ENCODE assay signal across 24 cellular contexts in the genomic region with DNA sequence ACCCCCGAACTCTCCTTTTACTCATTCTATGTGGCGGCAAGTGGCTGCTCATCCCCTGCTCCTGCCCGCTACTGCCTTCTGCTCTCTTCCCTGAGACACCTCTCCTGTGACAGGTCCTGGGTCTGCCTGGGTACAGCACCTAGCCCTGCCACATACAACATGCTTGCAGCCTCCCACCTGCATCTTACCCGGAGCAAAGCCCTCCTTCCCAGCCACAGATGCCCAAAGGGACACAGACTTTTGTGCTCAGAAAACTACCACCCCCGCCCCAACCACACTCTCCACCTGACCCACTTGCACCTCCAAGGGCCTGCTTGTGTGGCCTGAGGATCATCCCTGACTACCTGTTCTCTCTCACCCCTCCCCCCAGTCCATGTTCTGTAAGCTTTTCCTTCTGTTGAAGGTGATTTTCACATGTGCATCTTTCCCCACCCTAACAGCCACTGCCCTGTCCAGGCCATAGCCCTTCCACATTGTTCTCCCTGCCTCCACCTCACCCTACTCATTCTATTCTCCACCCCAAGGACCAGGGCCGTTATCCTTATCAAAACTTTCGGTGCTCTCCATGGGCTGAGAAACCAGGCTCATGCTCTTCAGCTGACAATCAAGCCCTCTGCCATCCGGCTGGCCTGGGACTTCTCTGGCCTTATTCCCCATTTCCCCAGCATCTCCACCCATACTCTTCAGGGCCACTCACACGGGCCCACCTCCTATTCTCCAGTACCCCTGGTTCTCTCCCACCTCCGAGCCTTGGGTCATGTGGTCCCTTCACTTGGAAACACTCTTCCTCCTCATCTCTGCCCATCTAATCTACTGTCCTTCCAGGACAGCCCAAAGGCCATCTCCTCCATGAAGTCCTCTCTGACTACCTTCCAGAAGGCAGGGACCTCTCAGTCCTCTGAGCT.
"Had no signal": no experiment of that assay in that cellular context is flagged by ENCODE, and none has a peak within 500 bp of the region (broad histone marks: within the 10 kb centered on the region; RNA-seq: fewer than 3 reads in every experiment).

No MANE protein-coding gene starts in this region.

- H3K4me1 Mint-ChIP-seq: T-cell had no signal

- H3K36me3 ChIP-seq: cardiac muscle cell, left lung, neutrophil, transverse colon had no signal

- H3K9me3 Mint-ChIP-seq: activated CD4-positive, alpha-beta memory T cell treated with anti-CD3 and anti-CD28 coated beads, Interleukin-2, amount 10 ng/mL, durations not matched to agents 7 days and 5 days; dendritic cell treated with granulocyte-macrophage colony-stimulating factor and Interleukin-4, amounts not matched to agents 40 ng/mL and 50 ng/mL, for 4 days; T-cell had no signal

- H3K4me3 Mint-ChIP-seq: activated CD4-positive, alpha-beta memory T cell treated with anti-CD3 and anti-CD28 coated beads, Interleukin-2, amount 10 ng/mL, durations not matched to agents 7 days and 5 days; dendritic cell treated with granulocyte-macrophage colony-stimulating factor and Interleukin-4, amounts not matched to agents 40 ng/mL and 50 ng/mL, for 4 days; T-cell had no signal

- H3K36me3 Mint-ChIP-seq: activated naive CD4-positive, alpha-beta T cell treated with anti-CD3 and anti-CD28 coated beads, Interleukin-2, amount 50 U/mL, for 72 hours; T-cell had no signal

- ATAC-seq: activated naive CD4-positive, alpha-beta T cell treated with anti-CD3 and anti-CD28 coated beads, Interleukin-2, amount 50 U/mL, for 72 hours; left lung; SK-N-SH treated with all-trans-retinoic acid at 6 μM for 48 hours; T-cell had no signal

- H3K9me3 ChIP-seq: left lung, neutrophil, transverse colon had no signal

- H3K27ac Mint-ChIP-seq: activated CD4-positive, alpha-beta memory T cell treated with anti-CD3 and anti-CD28 coated beads, Interleukin-2, amount 10 ng/mL, durations not matched to agents 7 days and 5 days; dendritic cell treated with granulocyte-macrophage colony-stimulating factor and Interleukin-4, amounts not matched to agents 40 ng/mL and 50 ng/mL, for 4 days; T-cell had no signal

- H3K4me1 ChIP-seq: left lung, parathyroid adenoma, transverse colon had no signal

- H3K9ac ChIP-seq: parathyroid adenoma had no signal

- H3K79me2 ChIP-seq: parathyroid adenoma had no signal

- H3K27me3 ChIP-seq: cardiac muscle cell, neutrophil, transverse colon had no signal

- H2AFZ ChIP-seq: parathyroid adenoma had no signal

- H3K27me3 Mint-ChIP-seq: dendritic cell treated with granulocyte-macrophage colony-stimulating factor and Interleukin-4, amounts not matched to agents 40 ng/mL and 50 ng/mL, for 4 days had no signal

- DNase-seq: activated CD4-positive, alpha-beta memory T cell treated with anti-CD3 and anti-CD28 coated beads, Interleukin-2, amount 10 ng/mL, durations not matched to agents 7 days and 5 days; activated CD4-positive, alpha-beta T cell treated with anti-CD3 and anti-CD28 coated beads for 48 hours; activated CD4-positive, CD25-positive, alpha-beta regulatory T cell; activated gamma-delta T cell treated with Interleukin-2 at 50 U/mL for 16 hours; amniotic stem cell; effector memory CD4-positive, alpha-beta T cell; foreskin fibroblast; glutamatergic neuron; hippocampal formation; kidney; left lung; stimulated activated CD4-positive, alpha-beta T cell treated with anti-CD3 and anti-CD28 coated beads, Interleukin-12 subunit alpha, Interleukin-12 subunit beta, amount 100 ng/mL, for 4 hours; stimulated activated CD4-positive, alpha-beta T cell treated with anti-CD3 and anti-CD28 coated beads, Interleukin-1b, Interleukin-23, amount 100 ng/mL, for 48 hours; stimulated activated CD8-positive, alpha-beta memory T cell treated with anti-CD3 and anti-CD28 coated beads, Interleukin-4, amount 100 ng/mL, for 48 hours; stimulated activated naive CD4-positive, alpha-beta T cell treated with Interleukin-2 at 50 U/mL for 16 hours; T-cell; T-helper 9 cell; transverse colon had no signal

- H3K27ac ChIP-seq: cardiac muscle cell, left lung, neutrophil, parathyroid adenoma, transverse colon had no signal

- H3K4me3 ChIP-seq: cardiac muscle cell, left lung, transverse colon had no signal
